In genomic region chr4:106329027-106329618, GRCh38 we compare ENCODE assay signal across 8 cellular contexts. TPM values are rescaled to one million over a fixed set of nuclear protein-coding genes. Genes with fewer than 3 reads are reported as not detected.
DNase-seq lines count a peak whose midpoint lies in the region; ATAC-seq, FAIRE-seq and TF ChIP-seq lines count a peak whose summit lies in the region.

No MANE protein-coding gene starts in this region.

- in situ Hi-C loops in K562 (cut with MboI): no loop called here

- H3K4me1 ChIP-seq in K562 (replicated peaks in 1 of 2; ENCODE audit: control insufficient read depth in 2 of 2, insufficient read depth in 2 of 2, low read length in 2 of 2): no peaks in the 10 kb centered on the region
- peaks cover 2 to 10% (median 9%) of the 10 kb centered on the region in 4 donors for H3K4me1 ChIP-seq in liver (ENCODE audit: control insufficient read depth in 4 of 4, insufficient read depth in 4 of 4, low read length in 3 of 4)
- H3K4me1 ChIP-seq in sigmoid colon: no peaks in the 10 kb centered on the region

- TF ChIP-seq CTCF in K562 (IDR thresholded peaks at IDR 0.05 in 2 of 3, conservative IDR thresholded peaks at IDR 0.05 in 1 of 3; ENCODE audit: insufficient read depth in 2 of 3, low read depth in 1 of 3, low read length in 3 of 3) (peak; percentile 30 to 54 (median 45); a peak in 5 of 6 replicates), liver (IDR thresholded peaks at IDR 0.05; ENCODE audit: low read depth, low read length, missing input control) (peak; percentile 60), sigmoid colon (IDR thresholded peaks at IDR 0.05) (peak in 2 of 4 experiments; percentile 16 to 40)

- H3K4me2 ChIP-seq in K562 (ENCODE audit: insufficient read depth, low read length): no peak overlapping the region

- peak; percentile 59 for DNase-seq in AG08395 (ENCODE audit: low spot score)
- DNase-seq in GM12891 (ENCODE audit: insufficient read length, low spot score): no peak
- peak; percentile 8 for DNase-seq in NCI-H2196 (lab: John Stamatoyannopoulos, UW; ENCODE audit: unreplicated experiment)
- peak; percentile 27 to 36 (median 30) for DNase-seq in K562 (ENCODE audit: extremely low read depth in 1 of 4, low spot score in 3 of 4)
- no peak for DNase-seq in sigmoid colon
- DNase-seq in putamen (ENCODE audit: low spot score): no peak

- H4K20me1 ChIP-seq in K562 (replicated peaks; ENCODE audit: control insufficient read depth, insufficient read depth, low read length): no peaks in the 10 kb centered on the region

- POLR2A ChIA-PET in K562 (lab: Yijun Ruan, JAX): interaction anchor here (1.3 kb wide), 1 partner anchor 13 kb away, joined by 8 read pairs; the partner anchor contains the start of genes AIMP1 and TBCK

- no peak overlapping the region for H2AFZ ChIP-seq in K562 (ENCODE audit: low read depth, low read length)

- H3K27ac ChIP-seq in K562 (ENCODE audit: extremely low read depth, low read depth, low read length): no peak overlapping the region
- no peak overlapping the region for H3K27ac ChIP-seq in liver (ENCODE audit: low read depth in 1 of 2, low read length in 2 of 2)
- no peak overlapping the region for H3K27ac ChIP-seq in sigmoid colon

- intact Hi-C loops in K562 (cut with micrococcal nuclease): no loop called here
- intact Hi-C loops in sigmoid colon (cut with DNase I): no loop called here

- peak; percentile 95 for ATAC-seq in HG02759 (IDR thresholded peaks at IDR 0.05; ENCODE audit: unreplicated experiment)
- ATAC-seq in K562: peak; percentile 95

- H3K9ac ChIP-seq in K562 (ENCODE audit: insufficient read depth in 1 of 2, low read depth in 2 of 2, low read length in 2 of 2): no peak overlapping the region
- no peak overlapping the region for H3K9ac ChIP-seq in liver (ENCODE audit: low read depth in 1 of 2, low read length in 2 of 2)

- peaks cover 7% of the 10 kb centered on the region; the same call in 1 of the 3 replicates for H3K79me2 ChIP-seq in K562 (ENCODE audit: control insufficient read depth, insufficient read depth, low read length)

- H3K4me3 ChIP-seq in K562 (no peak overlapping the region), liver (ENCODE audit: low read depth in 1 of 3, low read length in 3 of 3) (no peak overlapping the region), sigmoid colon (no peak overlapping the region)

- WGBS in K562 (ENCODE audit: insufficient coverage, low coverage, missing lambda C conversion rate): 13% methylated on average over 1 of the region's 1 CpG
- WGBS in liver: 19% methylated on average over 1 of the region's 1 CpG
- 36 to 47% methylated on average over 1 of the region's 1 CpG for WGBS in sigmoid colon, 2 donors

- TF ChIP-seq EP300 in K562 (IDR thresholded peaks at IDR 0.05; ENCODE audit: low read length) (no peak), sigmoid colon (IDR thresholded peaks at IDR 0.05) (no peak)

- no peak for TF ChIP-seq POLR2A in GM12891 (IDR thresholded peaks at IDR 0.05; ENCODE audit: low read depth, low read length)
- TF ChIP-seq POLR2A in K562 (conservative IDR thresholded peaks at IDR 0.05): no peak
- TF ChIP-seq POLR2A in sigmoid colon (IDR thresholded peaks at IDR 0.05): no peak

- TF ChIP-seq RAD21 in K562 (CRISPR knock-in tag; conservative IDR thresholded peaks at IDR 0.05 in 1 of 2, IDR thresholded peaks at IDR 0.05 in 1 of 2) (peak in 1 of 2 experiments; percentile 27; a peak in 2 of 4 replicates), liver (IDR thresholded peaks at IDR 0.05) (peak; percentile 70 to 76)

- H3K27me3 ChIP-seq in K562 (ENCODE audit: control insufficient read depth in 2 of 2, insufficient read depth in 2 of 2, low read length in 2 of 2): no peaks in the 10 kb centered on the region
- no peaks in the 10 kb centered on the region for H3K27me3 ChIP-seq in liver (ENCODE audit: control insufficient read depth in 4 of 4, insufficient read depth in 4 of 4, low read length in 3 of 4)
- no peaks in the 10 kb centered on the region for H3K27me3 ChIP-seq in sigmoid colon

- H3K9me3 ChIP-seq in K562 (replicated peaks; ENCODE audit: control insufficient read depth, insufficient read depth, low read depth, low read length) (no peaks in the 10 kb centered on the region; the same call in 1 of the 2 replicates), liver (ENCODE audit: control insufficient read depth in 4 of 4, low read length in 3 of 4) (no peaks in the 10 kb centered on the region), sigmoid colon (no peaks in the 10 kb centered on the region)

- FAIRE-seq in GM12891 (lab: Jason Lieb, UNC) (peak; percentile 75), K562 (lab: Jason Lieb, UNC) (peak; percentile 69)

- no TSS peak for BruUV-seq in K562 (replicated peaks; lab: Mats Ljungman, UMichigan)

- no peaks in the 10 kb centered on the region for H3K9me1 ChIP-seq in K562 (ENCODE audit: control insufficient read depth, insufficient read depth, low read length)

- CTCF ChIA-PET in K562 (lab: Yijun Ruan, JAX; ENCODE audit: low intra/inter-chr PET ratio): interaction anchor here (0.6 kb wide), 3 partner anchors 175 to 1305 kb away, joined by 3 to 7 read pairs (median 4); no protein-coding TSS in a partner anchor

- H3K36me3 ChIP-seq in K562 (ENCODE audit: control insufficient read depth, insufficient read depth, low read length): peaks cover 90% of the 10 kb centered on the region
- H3K36me3 ChIP-seq in liver (ENCODE audit: control insufficient read depth in 4 of 4, insufficient read depth in 3 of 4, low read depth in 1 of 4, low read length in 3 of 4): peaks cover 5 to 38% (median 24%) of the 10 kb centered on the region in 4 donors
- H3K36me3 ChIP-seq in sigmoid colon: peaks cover 5 to 94% (median 33%) of the 10 kb centered on the region in 4 donors

RNA-seq across cellular contexts. Expression of gene AIMP1, which starts 12.8 kb away (rescaled TPM):
- polyA plus RNA-seq in GM12891 (2012; ENCODE audit: low read depth, missing spikeins): 46.3 TPM
- 5.0 and 25.9 TPM in 2 replicates for total RNA-seq in K562 (2011; cell fraction: chromatin; rRNA removed; ENCODE audit: low replicate concordance)
- 3.0 and 4.1 TPM in 2 replicates for total RNA-seq in K562 (2011; cell fraction: nucleolus; rRNA removed)
- 7.5 and 13.0 TPM in 2 replicates for total RNA-seq in K562 (2011; cell fraction: nucleoplasm; rRNA removed)
- total RNA-seq in K562 (2014; rRNA removed) (28.7 and 39.9 TPM in 2 replicates), K562 (2014; rRNA removed; fragmentation: Illumina TruSeq; extraction: Trizol) (71.5 and 98.0 TPM in 2 replicates), K562 (2015; rRNA removed; fragmentation: Illumina TruSeq; extraction: Trizol) (42.9 and 48.7 TPM in 2 replicates), K562 (2021) (65.9 and 70.1 TPM in 2 replicates), liver (1 to 10 TPM; 8.6 to 10.0 TPM), sigmoid colon (10 to 100 TPM; 24.4 to 36.0 (median 31.0) TPM)
- polyA plus RNA-seq in K562 (2011; rRNA removed) (43.0 and 59.8 TPM in 2 replicates), K562 (2014; fragmentation: Illumina TruSeq; extraction: Trizol) (74.3 and 89.1 TPM in 2 replicates), K562 (2014; fragmentation: Nextera tagmentation; extraction: Ambion mirVana) (100 to 1,000 TPM; 128 to 141 TPM), K562 (2014; rRNA removed) (60.3 and 60.4 TPM in 2 replicates), liver (10 to 100 TPM; 11.0 to 44.6 TPM), sigmoid colon (10 to 100 TPM; 26.1 to 32.0 (median 29.4) TPM)
- polyA plus RNA-seq in K562 (2011; cell fraction: cytosol; rRNA removed): 3.7 and 10.7 TPM in 2 replicates
- polyA plus RNA-seq in K562 (2011; cell fraction: nucleus; rRNA removed): 10.3 and 21.6 TPM in 2 replicates
- 51.3 and 68.3 TPM in 2 replicates for polyA plus RNA-seq in K562 (2012)
- polyA minus RNA-seq in K562 (2011; rRNA and poly(A)+ RNA removed): 19.7 and 23.7 TPM in 2 replicates
- polyA minus RNA-seq in K562 (2011; cell fraction: cytosol; rRNA and poly(A)+ RNA removed): 13.6 TPM in 2 replicates
- polyA minus RNA-seq in K562 (2011; cell fraction: nucleus; rRNA and poly(A)+ RNA removed): 5.3 and 9.7 TPM in 2 replicates

RNA-seq across cellular contexts. Expression of gene TBCK, which starts 13.1 kb away (rescaled TPM):
- 10.0 TPM for polyA plus RNA-seq in GM12891 (2012; ENCODE audit: low read depth, missing spikeins)
- total RNA-seq in K562 (2011; cell fraction: chromatin; rRNA removed; ENCODE audit: low replicate concordance): 91.7 and 171 TPM in 2 replicates
- total RNA-seq in K562 (2011; cell fraction: nucleolus; rRNA removed): 55.7 and 67.0 TPM in 2 replicates
- total RNA-seq in K562 (2011; cell fraction: nucleoplasm; rRNA removed): 69.7 and 80.2 TPM in 2 replicates
- total RNA-seq in K562 (2014; rRNA removed): 16.0 and 16.2 TPM in 2 replicates
- total RNA-seq in K562 (2014; rRNA removed; fragmentation: Illumina TruSeq; extraction: Trizol): 20.9 and 22.4 TPM in 2 replicates
- 20.1 and 22.9 TPM in 2 replicates for total RNA-seq in K562 (2015; rRNA removed; fragmentation: Illumina TruSeq; extraction: Trizol)
- 23.8 and 23.9 TPM in 2 replicates for total RNA-seq in K562 (2021)
- polyA plus RNA-seq in K562 (2011; rRNA removed): 21.7 and 26.6 TPM in 2 replicates
- polyA plus RNA-seq in K562 (2011; cell fraction: cytosol; rRNA removed): 9.0 and 10.9 TPM in 2 replicates
- polyA plus RNA-seq in K562 (2011; cell fraction: nucleus; rRNA removed): 55.6 and 61.3 TPM in 2 replicates
- polyA plus RNA-seq in K562 (2012): 9.5 and 10.2 TPM in 2 replicates
- polyA plus RNA-seq in K562 (2014; fragmentation: Illumina TruSeq; extraction: Trizol): 9.1 and 11.3 TPM in 2 replicates
- polyA plus RNA-seq in K562 (2014; fragmentation: Nextera tagmentation; extraction: Ambion mirVana): 10 to 100 TPM in 1 of 2 experiments, 1 to 10 TPM in 1; 5.3 to 11.1 TPM
- polyA plus RNA-seq in K562 (2014; rRNA removed): 10.6 and 15.7 TPM in 2 replicates
- 66.3 and 82.8 TPM in 2 replicates for polyA minus RNA-seq in K562 (2011; rRNA and poly(A)+ RNA removed)
- polyA minus RNA-seq in K562 (2011; cell fraction: cytosol; rRNA and poly(A)+ RNA removed): 11.5 and 12.3 TPM in 2 replicates
- 160 and 215 TPM in 2 replicates for polyA minus RNA-seq in K562 (2011; cell fraction: nucleus; rRNA and poly(A)+ RNA removed)
- total RNA-seq in liver: 10 to 100 TPM; 22.2 to 25.5 TPM
- 1 to 10 TPM; 4.9 to 9.4 TPM for polyA plus RNA-seq in liver
- total RNA-seq in sigmoid colon: 10 to 100 TPM; 26.3 to 43.5 (median 38.4) TPM
- polyA plus RNA-seq in sigmoid colon: 1 to 10 TPM; 4.8 to 9.6 (median 5.1) TPM

RNA-seq across cellular contexts. Expression of gene GIMD1, which starts 39.5 kb away (rescaled TPM):
- polyA plus RNA-seq in GM12891 (2012; ENCODE audit: low read depth, missing spikeins): not detected
- total RNA-seq in K562 (2011; cell fraction: chromatin; rRNA removed; ENCODE audit: low replicate concordance): not detected in 2 replicates
- total RNA-seq in K562 (2011; cell fraction: nucleolus; rRNA removed): not detected in 2 replicates
- not detected in 2 replicates for total RNA-seq in K562 (2011; cell fraction: nucleoplasm; rRNA removed)
- not detected in 2 replicates for total RNA-seq in K562 (2014; rRNA removed)
- total RNA-seq in K562 (2014; rRNA removed; fragmentation: Illumina TruSeq; extraction: Trizol): not detected in 2 replicates
- total RNA-seq in K562 (2015; rRNA removed; fragmentation: Illumina TruSeq; extraction: Trizol): not detected in 2 replicates
- total RNA-seq in K562 (2021): not detected in 2 replicates
- polyA plus RNA-seq in K562 (2011; rRNA removed): not detected in 2 replicates
- not detected in 2 replicates for polyA plus RNA-seq in K562 (2011; cell fraction: cytosol; rRNA removed)
- not detected in 2 replicates for polyA plus RNA-seq in K562 (2011; cell fraction: nucleus; rRNA removed)
- not detected in 2 replicates for polyA plus RNA-seq in K562 (2012)
- polyA plus RNA-seq in K562 (2014; fragmentation: Illumina TruSeq; extraction: Trizol): not detected in 2 replicates
- polyA plus RNA-seq in K562 (2014; fragmentation: Nextera tagmentation; extraction: Ambion mirVana): not detected
- not detected in 2 replicates for polyA plus RNA-seq in K562 (2014; rRNA removed)
- not detected in 2 replicates for polyA minus RNA-seq in K562 (2011; rRNA and poly(A)+ RNA removed)
- polyA minus RNA-seq in K562 (2011; cell fraction: cytosol; rRNA and poly(A)+ RNA removed): not detected in 2 replicates
- polyA minus RNA-seq in K562 (2011; cell fraction: nucleus; rRNA and poly(A)+ RNA removed): not detected in 2 replicates
- not detected for total RNA-seq in liver
- polyA plus RNA-seq in liver: not detected
- not detected for total RNA-seq in sigmoid colon
- polyA plus RNA-seq in sigmoid colon: not detected

Comparison
In these comparisons a context has a peak if more than half of its experiments do, and no peak if none do; other contexts are left out.
1. DNase-seq: peak in AG08395 (single experiment), NCI-H2196 (single experiment) and K562 (4 of 4); none in GM12891 (single experiment), sigmoid colon (single experiment) and putamen (single experiment).